Comparison of ENCODE assay signal across 14 cellular contexts in genomic region chr12:65827827-65828231, GRCh38. TPM values are rescaled to one million over a fixed set of nuclear protein-coding genes. Genes with fewer than 3 reads are reported as not detected.
DNase-seq lines count a peak whose midpoint lies in the region; ATAC-seq, FAIRE-seq and TF ChIP-seq lines count a peak whose summit lies in the region.
"Had no signal": no experiment of that assay in that cellular context is flagged by ENCODE, and none has a peak within 500 bp of the region (broad histone marks: within the 10 kb centered on the region; RNA-seq: fewer than 3 reads in every experiment).

No MANE protein-coding gene starts in this region.

- H3K27ac Mint-ChIP-seq in mesothelial cell of epicardium, result peak overlapping the region; percentile 62
- H3K27ac Mint-ChIP-seq in glutamatergic neuron (ENCODE audit: unreplicated experiment), result no peak overlapping the region
- H3K27ac Mint-ChIP-seq: memory B cell had no signal

- no peak for TF ChIP-seq POLR2A in NB4 (IDR thresholded peaks at IDR 0.05; ENCODE audit: extremely low read depth, insufficient read length)
- no peak for TF ChIP-seq POLR2A in endothelial cell of umbilical vein (IDR thresholded peaks at IDR 0.05; ENCODE audit: low read depth, low read length)

- no peak for FAIRE-seq in endothelial cell of umbilical vein (lab: Jason Lieb, UNC)

- peak overlapping the region; percentile 97 for H3K9ac ChIP-seq in endothelial cell of umbilical vein (replicated peaks; ENCODE audit: extremely low read depth, insufficient read depth, low read length)

- DNase-seq in BJ (ENCODE audit: low read depth) (no peak), NB4 (ENCODE audit: low read depth) (peak; percentile 20), endothelial cell of umbilical vein (ENCODE audit: low read depth, low spot score) (peak; percentile 64), mesothelial cell of epicardium (ENCODE audit: low spot score in 2 of 2, unreplicated experiment in 2 of 2) (no peak), T-helper 1 cell (no peak), glutamatergic neuron (no peak)
- DNase-seq in activated CD4-positive, CD25-positive, alpha-beta regulatory T cell (lab: John Stamatoyannopoulos, UW), result no peak
- DNase-seq: activated CD8-positive, alpha-beta memory T cell treated with anti-CD3 and anti-CD28 coated beads for 24 hours; C1 segment of cervical spinal cord; NCI-H1092 treated with DMSO at 0.1 percent for 48 hours; NCI-H748 treated with DMSO at 0.1 percent for 48 hours; stimulated activated CD8-positive, alpha-beta memory T cell treated with anti-CD3 and anti-CD28 coated beads, Interleukin-4, amount 100 ng/mL, for 48 hours had no signal

- H3K9me3 Mint-ChIP-seq in mesothelial cell of epicardium (no peaks in the 10 kb centered on the region), glutamatergic neuron (ENCODE audit: unreplicated experiment) (peaks cover 3% of the 10 kb centered on the region)
- H3K9me3 Mint-ChIP-seq: memory B cell had no signal

- peaks cover 48% of the 10 kb centered on the region for H3K4me1 Mint-ChIP-seq in mesothelial cell of epicardium
- H3K4me1 Mint-ChIP-seq in glutamatergic neuron (ENCODE audit: low read depth, unreplicated experiment), result peaks cover 10% of the 10 kb centered on the region

- TF ChIP-seq CTCF in BJ (IDR thresholded peaks at IDR 0.05; ENCODE audit: insufficient read depth, low read depth, low read length) (no peak), NB4 (IDR thresholded peaks at IDR 0.05; ENCODE audit: low read depth, low read length) (no peak), endothelial cell of umbilical vein (IDR thresholded peaks at IDR 0.05; ENCODE audit: extremely low read depth in 1 of 2, insufficient read depth in 1 of 2, low read depth in 1 of 2, low read length in 2 of 2) (no peak), mesothelial cell of epicardium (IDR thresholded peaks at IDR 0.05; ENCODE audit: unreplicated experiment) (no peak), glutamatergic neuron (IDR thresholded peaks at IDR 0.05; ENCODE audit: partially characterized antibody, unreplicated experiment) (no peak)

- POLR2A ChIA-PET in BJ (lab: Charles Lee), result interaction anchor here (0.6 kb wide), 1 partner anchor 18 kb away, joined by 3 read pairs; no protein-coding TSS in a partner anchor
- POLR2A ChIA-PET in endothelial cell of umbilical vein (lab: Charles Lee), result no interaction called here

- H3K4me1 ChIP-seq in endothelial cell of umbilical vein (ENCODE audit: control insufficient read depth, extremely low read depth, insufficient read depth, low read length), result peaks cover 58% of the 10 kb centered on the region

- peaks cover 93% of the 10 kb centered on the region for H3K79me2 ChIP-seq in endothelial cell of umbilical vein (ENCODE audit: control insufficient read depth, insufficient read depth, low read length)

- H3K4me2 ChIP-seq in endothelial cell of umbilical vein (ENCODE audit: insufficient read depth, low read length), result peak overlapping the region; percentile 97

- H3K27ac ChIP-seq in endothelial cell of umbilical vein (ENCODE audit: insufficient read depth, low read depth, low read length), result peak overlapping the region; percentile 71

- intact Hi-C loops in endothelial cell of umbilical vein (cut with micrococcal nuclease), result loop anchor here (1.0 to 5.0 kb wide), 8 partner anchors 13 to 519 kb away; no protein-coding TSS in a partner anchor

- peak overlapping the region; percentile 90 for H3K4me3 Mint-ChIP-seq in mesothelial cell of epicardium
- H3K4me3 Mint-ChIP-seq in glutamatergic neuron (ENCODE audit: unreplicated experiment), result no peak overlapping the region
- H3K4me3 Mint-ChIP-seq: memory B cell had no signal

- H3K27me3 Mint-ChIP-seq in mesothelial cell of epicardium (ENCODE audit: low read depth) (no peaks in the 10 kb centered on the region), glutamatergic neuron (ENCODE audit: unreplicated experiment) (peaks cover 8% of the 10 kb centered on the region)

- no peaks in the 10 kb centered on the region for H3K9me3 ChIP-seq in endothelial cell of umbilical vein (replicated peaks; ENCODE audit: control insufficient read depth, insufficient read depth, low read length)

- peak overlapping the region; percentile 74 for H3K4me3 ChIP-seq in BJ (ENCODE audit: low read depth, low read length)
- H3K4me3 ChIP-seq in NB4 (ENCODE audit: low read depth, low read length), result peak overlapping the region; percentile 22
- H3K4me3 ChIP-seq in endothelial cell of umbilical vein (replicated peaks in 1 of 3; ENCODE audit: insufficient read depth in 1 of 3, low read depth in 1 of 3, low read length in 3 of 3), result peak overlapping the region in 2 of 3 experiments; percentile 58 to 97

- H2AFZ ChIP-seq in endothelial cell of umbilical vein (ENCODE audit: low read depth, low read length), result no peak overlapping the region

- H3K36me3 Mint-ChIP-seq in mesothelial cell of epicardium (peaks cover 21% of the 10 kb centered on the region), glutamatergic neuron (ENCODE audit: unreplicated experiment) (no peaks in the 10 kb centered on the region)
- H3K36me3 Mint-ChIP-seq: memory B cell had no signal

- CTCF ChIA-PET in BJ (lab: Yijun Ruan, JAX) (interaction anchor here (0.8 kb wide), 2 partner anchors 15 to 25 kb away, joined by 3 read pairs; no protein-coding TSS in a partner anchor), endothelial cell of umbilical vein (lab: Charles Lee) (interaction anchor here (0.9 to 1.7 kb wide), 10 partner anchors 15 to 515 kb away, joined by 3 to 5 read pairs (median 4); no protein-coding TSS in a partner anchor)

- no TSS peak for BruUV-seq in endothelial cell of umbilical vein (replicated peaks; lab: Mats Ljungman, UMichigan)

- no peaks in the 10 kb centered on the region for H4K20me1 ChIP-seq in endothelial cell of umbilical vein (replicated peaks; ENCODE audit: control insufficient read depth, extremely low read depth, insufficient read depth, low read length)

- no peaks in the 10 kb centered on the region for H3K27me3 ChIP-seq in BJ (ENCODE audit: control insufficient read depth, insufficient read depth, low read length)
- no peaks in the 10 kb centered on the region for H3K27me3 ChIP-seq in endothelial cell of umbilical vein (ENCODE audit: control insufficient read depth in 2 of 2, insufficient read depth in 2 of 2, low read length in 2 of 2)

- H3K9me1 ChIP-seq in endothelial cell of umbilical vein (replicated peaks; ENCODE audit: control insufficient read depth, extremely low read depth, insufficient read depth, low read length), result no peaks in the 10 kb centered on the region

- ATAC-seq in HG03457 (IDR thresholded peaks at IDR 0.05; ENCODE audit: unreplicated experiment), result no peak

- no peaks in the 10 kb centered on the region for H3K36me3 ChIP-seq in BJ (ENCODE audit: control insufficient read depth, insufficient read depth, low read length)
- peaks cover 0 to 11% of the 10 kb centered on the region in 2 experiments for H3K36me3 ChIP-seq in endothelial cell of umbilical vein (ENCODE audit: control insufficient read depth in 2 of 2, extremely low read depth in 1 of 2, insufficient read depth in 2 of 2, low read length in 2 of 2)

- dilution Hi-C loops in endothelial cell of umbilical vein (cut with MboI; ENCODE audit: extremely low pct_ligation_motif_present, low sequenced_read_pairs), result no loop called here

TF ChIP-seq in endothelial cell of umbilical vein, 7 proteins besides CTCF, POLR2A, EP300 and RAD21:
- TF ChIP-seq FOS (IDR thresholded peaks at IDR 0.05; ENCODE audit: borderline replicate concordance, insufficient read depth, low read length) (no peak), POLR2AphosphoS5 (IDR thresholded peaks at IDR 0.05; ENCODE audit: insufficient read depth, low read depth, low read length) (peak; percentile 9)

RNA-seq across cellular contexts. Expression of gene HMGA2, which starts 3.5 kb away (rescaled TPM):
- polyA plus RNA-seq in BJ (2011; rRNA removed) (10.1 and 19.9 TPM in 2 replicates), endothelial cell of umbilical vein (13.1 and 13.2 TPM in 2 replicates)
- polyA minus RNA-seq in BJ (2011; rRNA and poly(A)+ RNA removed), result 22.5 and 23.2 TPM in 2 replicates
- total RNA-seq in endothelial cell of umbilical vein (85.4 and 89.0 TPM in 2 replicates), mesothelial cell of epicardium (205 to 231 TPM (median 220 TPM) in 3 replicates), glutamatergic neuron (ENCODE audit: unreplicated experiment) (3.9 TPM)
- polyA plus RNA-seq in endothelial cell of umbilical vein (2011; cell fraction: cytosol; rRNA removed), result 15.1 and 16.6 TPM in 2 replicates
- polyA plus RNA-seq in endothelial cell of umbilical vein (2011; cell fraction: nucleus; rRNA removed), result 23.5 and 41.4 TPM in 2 replicates
- 66.9 and 114 TPM in 2 replicates for polyA plus RNA-seq in endothelial cell of umbilical vein (2012)
- polyA minus RNA-seq in endothelial cell of umbilical vein, result 17.1 and 23.8 TPM in 2 replicates
- polyA minus RNA-seq in endothelial cell of umbilical vein (2011; cell fraction: cytosol; rRNA and poly(A)+ RNA removed), result 0.61 TPM
- polyA minus RNA-seq in endothelial cell of umbilical vein (2011; cell fraction: nucleus; rRNA and poly(A)+ RNA removed), result 85.2 and 99.1 TPM in 2 replicates

Comparison
In these comparisons a context has a peak if more than half of its experiments do, and no peak if none do; other contexts are left out.
1. DNase-seq: peak in NB4 (single experiment) and endothelial cell of umbilical vein (single experiment); none in BJ (single experiment), mesothelial cell of epicardium (0 of 2), activated CD4-positive, CD25-positive, alpha-beta regulatory T cell (0 of 4), T-helper 1 cell (0 of 5) and glutamatergic neuron (single experiment).
2. H3K4me3 ChIP-seq: peak in every context shown above with its lines; median percentile 78 in endothelial cell of umbilical vein; 74 in BJ; 22 in NB4.
3. RNA of gene HMGA2, which starts 3.5 kb away (total RNA-seq): 205 to 231 TPM in mesothelial cell of epicardium and 85.4 to 89.0 TPM in endothelial cell of umbilical vein; 3.9 TPM in glutamatergic neuron (single experiment); every median in the first group is over 10 times any median in the second.